ENCODE assay signal across 15 cellular contexts in the genomic region with DNA sequence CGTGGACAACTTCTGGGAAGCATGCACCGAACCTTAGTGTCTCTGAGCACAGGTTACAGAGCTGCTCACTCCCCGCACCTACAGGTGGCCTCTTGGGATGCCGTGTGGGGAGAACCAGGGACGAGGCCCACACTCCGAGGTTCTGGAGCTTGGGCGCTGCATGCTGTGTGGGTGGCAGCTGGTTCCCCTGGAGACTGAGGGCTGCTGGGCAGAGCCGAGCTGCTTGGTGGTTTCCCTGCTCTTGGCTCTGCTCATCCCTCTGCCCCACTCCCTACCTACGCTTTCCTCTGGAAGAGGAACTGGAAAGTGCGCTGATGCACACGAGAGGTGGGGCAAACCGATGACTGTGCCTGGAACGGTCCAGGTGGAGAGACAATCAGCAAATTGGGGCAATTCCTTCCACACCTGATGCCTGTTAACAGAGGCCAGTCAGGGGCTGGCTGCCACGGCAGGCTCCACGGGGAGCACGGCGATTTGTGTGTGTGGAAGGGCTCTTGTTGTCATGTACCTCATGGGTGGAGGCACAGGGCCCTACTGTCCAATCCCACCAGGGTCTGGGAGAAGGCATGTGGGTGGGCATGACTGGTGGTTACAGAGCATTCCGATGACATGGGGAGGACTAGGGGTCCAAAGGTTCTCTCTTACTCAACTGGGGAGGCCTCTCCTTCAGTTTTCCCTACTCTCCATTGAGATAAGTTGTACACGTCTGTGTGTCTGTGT.
DNase-seq lines count a peak whose midpoint lies in the region; ATAC-seq and TF ChIP-seq lines count a peak whose summit lies in the region.
"Had no signal": no experiment of that assay in that cellular context is flagged by ENCODE, and none has a peak within 500 bp of the region (broad histone marks: within the 10 kb centered on the region; RNA-seq: fewer than 3 reads in every experiment).

No MANE protein-coding gene starts in this region.

- H3K27me3 ChIP-seq in H7 (ENCODE audit: control insufficient read depth, insufficient read depth, low read length) (no peaks in the 10 kb centered on the region), dorsolateral prefrontal cortex (no peaks in the 10 kb centered on the region), lower lobe of right lung (ENCODE audit: low read depth) (no peaks in the 10 kb centered on the region), suprapubic skin (no peaks in the 10 kb centered on the region)

- TF ChIP-seq POLR2A in suprapubic skin (IDR thresholded peaks at IDR 0.05) = no peak

- TF ChIP-seq EP300 in suprapubic skin (IDR thresholded peaks at IDR 0.05) = no peak

- peaks cover 9% of the 10 kb centered on the region for H3K27me3 Mint-ChIP-seq in osteocyte (ENCODE audit: unreplicated experiment)

- DNase-seq in H7 (peak; percentile 30), dorsolateral prefrontal cortex (peak in 6 of 10 donors; percentile 26 to 78 (median 52)), lower lobe of right lung (peak; percentile 32), osteocyte (ENCODE audit: extremely low spot score, unreplicated experiment) (peak; percentile 54), suprapubic skin (ENCODE audit: low spot score in 2 of 2) (no peak), GDM1 (lab: John Stamatoyannopoulos, UW) (no peak), NCI-H510A (lab: John Stamatoyannopoulos, UW) (no peak)
- no peak for DNase-seq in stimulated activated CD4-positive, alpha-beta T cell treated with anti-CD3 and anti-CD28 coated beads, Interleukin-2, amount 100 ng/mL, for 48 hours
- DNase-seq: NCI-H1436, NCI-H2171 treated with DMSO at 0.1 percent for 48 hours, SHP77, SK-N-SH had no signal

- no peaks in the 10 kb centered on the region for H3K4me1 ChIP-seq in lower lobe of right lung
- peaks cover 11% of the 10 kb centered on the region for H3K4me1 ChIP-seq in suprapubic skin

- 84% methylated on average over 17 of the region's 19 CpGs for WGBS in suprapubic skin

- peaks cover 6% of the 10 kb centered on the region for H3K4me1 Mint-ChIP-seq in osteocyte (ENCODE audit: unreplicated experiment)
- H3K4me1 Mint-ChIP-seq: CD14-positive monocyte had no signal

- H3K36me3 ChIP-seq in H7 (replicated peaks; ENCODE audit: control insufficient read depth, insufficient read depth, low read length) (no peaks in the 10 kb centered on the region), lower lobe of right lung (no peaks in the 10 kb centered on the region), suprapubic skin (no peaks in the 10 kb centered on the region)

- no peak for ATAC-seq in lower lobe of right lung
- ATAC-seq: HCT116, K562 had no signal

- TF ChIP-seq CTCF in dorsolateral prefrontal cortex (IDR thresholded peaks at IDR 0.05 in 54 of 56, conservative IDR thresholded peaks at IDR 0.05 in 2 of 56; ENCODE audit: low read depth in 1 of 56, partially characterized antibody in 56 of 56) (no peak), lower lobe of right lung (IDR thresholded peaks at IDR 0.05) (no peak), osteocyte (IDR thresholded peaks at IDR 0.05) (no peak), suprapubic skin (IDR thresholded peaks at IDR 0.05) (no peak)

- H3K36me3 Mint-ChIP-seq in osteocyte (ENCODE audit: unreplicated experiment) = peaks cover 9% of the 10 kb centered on the region

- intact Hi-C loops in dorsolateral prefrontal cortex (cut with DNase I) = no loop called here
- intact Hi-C loops in lower lobe of right lung (cut with DNase I) = no loop called here

- no peak overlapping the region for H3K4me3 ChIP-seq in H7 (ENCODE audit: insufficient read depth, low read depth, low read length)
- H3K4me3 ChIP-seq in dorsolateral prefrontal cortex = no peak overlapping the region
- H3K4me3 ChIP-seq in lower lobe of right lung = no peak overlapping the region
- no peak overlapping the region for H3K4me3 ChIP-seq in suprapubic skin
- H3K4me3 ChIP-seq: K562 had no signal

- H3K9me3 Mint-ChIP-seq in osteocyte (ENCODE audit: unreplicated experiment) = no peaks in the 10 kb centered on the region

- H3K27ac ChIP-seq in dorsolateral prefrontal cortex (no peak overlapping the region), lower lobe of right lung (no peak overlapping the region), suprapubic skin (no peak overlapping the region)

- no peak overlapping the region for H3K4me3 Mint-ChIP-seq in osteocyte (ENCODE audit: unreplicated experiment)
- H3K4me3 Mint-ChIP-seq: CD14-positive monocyte had no signal

- no peak overlapping the region for H3K27ac Mint-ChIP-seq in osteocyte (ENCODE audit: unreplicated experiment)
- H3K27ac Mint-ChIP-seq: CD14-positive monocyte had no signal

- H3K9me3 ChIP-seq in lower lobe of right lung = no peaks in the 10 kb centered on the region
- H3K9me3 ChIP-seq in suprapubic skin = no peaks in the 10 kb centered on the region
- H3K9me3 ChIP-seq: SK-N-SH had no signal

Comparison
In these comparisons a context has a peak if more than half of its experiments do, and no peak if none do; other contexts are left out.
1. DNase-seq: peak in H7 (single experiment), dorsolateral prefrontal cortex (6 of 10), lower lobe of right lung (single experiment) and osteocyte (single experiment); none in suprapubic skin (0 of 2), GDM1 (single experiment), NCI-H510A (single experiment) and stimulated activated CD4-positive, alpha-beta T cell treated with anti-CD3 and anti-CD28 coated beads, Interleukin-2, amount 100 ng/mL, for 48 hours (0 of 2).